ENCODE assay signal across 8 cellular contexts in the genomic region with DNA sequence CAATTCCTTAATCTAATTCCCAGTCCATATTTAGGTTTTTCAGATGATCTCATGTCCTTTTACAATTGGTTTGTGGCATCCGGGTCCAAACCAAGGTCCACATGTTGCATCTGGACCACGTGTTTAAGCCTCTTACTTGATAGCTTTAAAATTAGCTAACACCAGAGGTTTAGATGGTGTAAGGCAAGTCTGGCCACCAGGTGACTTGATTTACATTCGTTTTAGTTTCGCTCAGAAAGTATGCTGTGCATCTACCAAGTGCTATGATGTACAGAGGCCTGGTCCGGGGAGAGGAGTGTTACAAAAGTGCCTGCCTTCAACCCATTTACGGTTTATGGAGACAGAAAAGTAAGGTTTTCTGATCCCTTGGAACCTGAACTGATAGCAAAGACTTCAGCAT. TPM values are rescaled to one million over a fixed set of nuclear protein-coding genes. Genes with fewer than 3 reads are reported as not detected.
DNase-seq lines count a peak whose midpoint lies in the region; ATAC-seq and TF ChIP-seq lines count a peak whose summit lies in the region.

No MANE protein-coding gene starts in this region.

- peak overlapping the region; percentile 97 for H3K9ac ChIP-seq in adipocyte (ENCODE audit: low read length)

- intact Hi-C loops in left ventricle myocardium inferior (cut with micrococcal nuclease) (no loop called here), Right ventricle myocardium superior (cut with DNase I) (no loop called here), left lung (cut with DNase I) (no loop called here), thyroid gland (cut with DNase I) (no loop called here)

- H3K9me3 ChIP-seq in left ventricle myocardium inferior (replicated peaks) (no peaks in the 10 kb centered on the region), adipocyte (ENCODE audit: control insufficient read depth, low read length) (no peaks in the 10 kb centered on the region), left lung (no peaks in the 10 kb centered on the region), thyroid gland (no peaks in the 10 kb centered on the region)

- peak overlapping the region; percentile 87 for H3K4me3 ChIP-seq in left ventricle myocardium inferior
- peak overlapping the region; percentile 89 for H3K4me3 ChIP-seq in adipocyte (ENCODE audit: low read length)
- H3K4me3 ChIP-seq in left lung, result peak overlapping the region; percentile 61 to 93
- H3K4me3 ChIP-seq in thyroid gland (replicated peaks in 1 of 3), result peak overlapping the region in 2 of 3 donors; percentile 65 to 79

- WGBS in thyroid gland, 2 donors, result 76 to 80% methylated on average over 6 of the region's 6 CpGs

- peak overlapping the region; percentile 98 for H3K27ac ChIP-seq in left ventricle myocardium inferior (replicated peaks)
- peak overlapping the region; percentile 93 to 96 for H3K27ac ChIP-seq in left lung
- peak overlapping the region; percentile 89 to 95 (median 91) for H3K27ac ChIP-seq in thyroid gland

- H3K36me3 ChIP-seq in left ventricle myocardium inferior (peaks cover 19% of the 10 kb centered on the region), adipocyte (ENCODE audit: control insufficient read depth, insufficient read depth, low read length, severe bottlenecking) (peaks cover 21% of the 10 kb centered on the region), left lung (peaks cover 0 to 22% of the 10 kb centered on the region in 2 donors), thyroid gland (no peaks in the 10 kb centered on the region)

- H3K27me3 ChIP-seq in left ventricle myocardium inferior (ENCODE audit: low read depth) (no peaks in the 10 kb centered on the region), adipocyte (replicated peaks; ENCODE audit: control insufficient read depth, insufficient read depth, low read length) (no peaks in the 10 kb centered on the region), left lung (no peaks in the 10 kb centered on the region), thyroid gland (no peaks in the 10 kb centered on the region)

- TF ChIP-seq POLR2A in thyroid gland (IDR thresholded peaks at IDR 0.05), result no peak

- DNase-seq in left ventricle myocardium inferior (no peak), Right ventricle myocardium superior (no peak), MV-4-11 (lab: John Stamatoyannopoulos, UW) (peak; percentile 31), adipocyte (ENCODE audit: low read depth) (peak; percentile 42), left lung (no peak), thyroid gland (no peak), cerebellum (ENCODE audit: low spot score) (no peak)

- peaks cover 53% of the 10 kb centered on the region for H3K4me1 ChIP-seq in left ventricle myocardium inferior
- peaks cover 39% of the 10 kb centered on the region for H3K4me1 ChIP-seq in adipocyte (ENCODE audit: control insufficient read depth, insufficient read depth, low read length)
- peaks cover 0 to 43% of the 10 kb centered on the region in 2 donors for H3K4me1 ChIP-seq in left lung
- peaks cover 11 to 25% of the 10 kb centered on the region in 2 donors for H3K4me1 ChIP-seq in thyroid gland

- TF ChIP-seq CTCF in left ventricle myocardium inferior (IDR thresholded peaks at IDR 0.05; ENCODE audit: borderline replicate concordance) (no peak), left lung (IDR thresholded peaks at IDR 0.05) (no peak), thyroid gland (IDR thresholded peaks at IDR 0.05) (no peak)

- ATAC-seq in Right ventricle myocardium superior (ENCODE audit: poor library complexity) (no peak), left lung (no peak), GM21825 (IDR thresholded peaks at IDR 0.05; ENCODE audit: unreplicated experiment) (no peak)

RNA-seq across cellular contexts. Expression of gene DNAJA2, which starts 0.9 kb away (rescaled TPM):
- total RNA-seq in left ventricle myocardium inferior (90.8 TPM), Right ventricle myocardium superior (90.0 TPM), left lung (10 to 100 TPM; 41.8 to 45.4 TPM), thyroid gland (10 to 100 TPM; 55.6 to 86.0 (median 62.1) TPM), cerebellum (49.3 TPM)

Comparison
In these comparisons a context has a peak if more than half of its experiments do, and no peak if none do; other contexts are left out.
1. DNase-seq: peak in MV-4-11 (single experiment) and adipocyte (single experiment); none in left ventricle myocardium inferior (single experiment), Right ventricle myocardium superior (single experiment), left lung (0 of 2), thyroid gland (0 of 2) and cerebellum (single experiment).
2. Peak in every context shown above with its lines, with median percentiles within 50 percentile points of each other: H3K27ac ChIP-seq and H3K4me3 ChIP-seq.